In genomic region chr1:223711838-223712183, GRCh38 we compare ENCODE assay signal across 8 cellular contexts. TPM values are rescaled to one million over a fixed set of nuclear protein-coding genes. Genes with fewer than 3 reads are reported as not detected.
DNase-seq lines count a peak whose midpoint lies in the region; ATAC-seq, FAIRE-seq and TF ChIP-seq lines count a peak whose summit lies in the region.

No MANE protein-coding gene starts in this region.

- peak overlapping the region; percentile 59 for H3K4me3 Mint-ChIP-seq in HFFc6
- peak overlapping the region; percentile 52 for H3K4me3 Mint-ChIP-seq in activated T-helper 2 cell treated with anti-CD3 and anti-CD28 coated beads, Interferon-gamma antibody, Interleukin-2, Interleukin-4, amounts not matched to agents 10 μg/mL and 5 μg/mL and 100 μg/mL, durations not matched to agents 14 hours and 24 hours and 36 hours (ENCODE audit: low read depth)

- H3K27ac ChIP-seq in spleen = peak overlapping the region; percentile 79 to 97 (median 91)

- no peak for ATAC-seq in HG03175 (IDR thresholded peaks at IDR 0.05; ENCODE audit: unreplicated experiment)

- H3K27me3 ChIP-seq in spleen (replicated peaks in 1 of 7) = no peaks in the 10 kb centered on the region

- H3K36me3 ChIP-seq in spleen = no peaks in the 10 kb centered on the region

- peak overlapping the region; percentile 68 for H3K27ac Mint-ChIP-seq in HFFc6
- no peak overlapping the region for H3K27ac Mint-ChIP-seq in activated T-helper 2 cell treated with anti-CD3 and anti-CD28 coated beads, Interferon-gamma antibody, Interleukin-2, Interleukin-4, amounts not matched to agents 10 μg/mL and 5 μg/mL and 100 μg/mL, durations not matched to agents 14 hours and 24 hours and 36 hours

- intact Hi-C loops in activated T-helper 2 cell treated with anti-CD3 and anti-CD28 coated beads, Interferon-gamma antibody, Interleukin-2, Interleukin-4, amounts not matched to agents 10 μg/mL and 5 μg/mL and 100 μg/mL, durations not matched to agents 14 hours and 24 hours and 36 hours (cut with micrococcal nuclease) = loop anchor here (1.0 to 2.0 kb wide), 3 partner anchors 9 to 37 kb away; no protein-coding TSS in a partner anchor
- intact Hi-C loops in spleen (cut with DNase I; ENCODE audit: low total_unique reads) = loop anchor here (5.0 to 10.0 kb wide), 2 partner anchors 35 to 133 kb away; partner anchors contain the start of gene TP53BP2

- H3K4me1 ChIP-seq in spleen = peaks cover 41 to 79% (median 56%) of the 10 kb centered on the region in 6 donors

- H3K27me3 Mint-ChIP-seq in HFFc6 (ENCODE audit: insufficient read depth) = peaks cover 10% of the 10 kb centered on the region
- H3K27me3 Mint-ChIP-seq in activated T-helper 2 cell treated with anti-CD3 and anti-CD28 coated beads, Interferon-gamma antibody, Interleukin-2, Interleukin-4, amounts not matched to agents 10 μg/mL and 5 μg/mL and 100 μg/mL, durations not matched to agents 14 hours and 24 hours and 36 hours (ENCODE audit: low read depth) = no peaks in the 10 kb centered on the region

- no peak for FAIRE-seq in frontal cortex (lab: Jason Lieb, UNC)

- H3K9me3 Mint-ChIP-seq in HFFc6 = no peaks in the 10 kb centered on the region
- H3K9me3 Mint-ChIP-seq in activated T-helper 2 cell treated with anti-CD3 and anti-CD28 coated beads, Interferon-gamma antibody, Interleukin-2, Interleukin-4, amounts not matched to agents 10 μg/mL and 5 μg/mL and 100 μg/mL, durations not matched to agents 14 hours and 24 hours and 36 hours = no peaks in the 10 kb centered on the region

- no peaks in the 10 kb centered on the region for H3K9me3 ChIP-seq in spleen

- DNase-seq in HFFc6 (no peak), spleen (no peak), ureter (ENCODE audit: low spot score) (no peak), GF-D8 (lab: John Stamatoyannopoulos, UW) (no peak), frontal cortex (ENCODE audit: low spot score in 2 of 2) (no peak)
- DNase-seq in activated T-helper 2 cell treated with anti-CD3 and anti-CD28 coated beads, Interferon-gamma antibody, Interleukin-2, Interleukin-4, amounts not matched to agents 10 μg/mL and 5 μg/mL and 100 μg/mL, durations not matched to agents 14 hours and 24 hours and 36 hours (ENCODE audit: low spot score) = no peak

- WGBS in spleen, 5 donors = 61 to 75% (median 73%) methylated on average over 11 of the region's 11 CpGs

- no peak for TF ChIP-seq CTCF in HFFc6 (IDR thresholded peaks at IDR 0.05)
- TF ChIP-seq CTCF in spleen (IDR thresholded peaks at IDR 0.05 in 8 of 11, conservative IDR thresholded peaks at IDR 0.05 in 3 of 11) = no peak

- peaks cover 76% of the 10 kb centered on the region for H3K4me1 Mint-ChIP-seq in HFFc6 (ENCODE audit: low read depth)
- H3K4me1 Mint-ChIP-seq in activated T-helper 2 cell treated with anti-CD3 and anti-CD28 coated beads, Interferon-gamma antibody, Interleukin-2, Interleukin-4, amounts not matched to agents 10 μg/mL and 5 μg/mL and 100 μg/mL, durations not matched to agents 14 hours and 24 hours and 36 hours (ENCODE audit: low read depth) = peaks cover 55% of the 10 kb centered on the region

- no peak for TF ChIP-seq POLR2A in spleen (IDR thresholded peaks at IDR 0.05)

- peak overlapping the region; percentile 9 for H3K4me3 ChIP-seq in iPS-11a (ENCODE audit: low read depth, low read length)
- H3K4me3 ChIP-seq in spleen = peak overlapping the region in 7 of 8 donors; percentile 54 to 92 (median 71)

- peaks cover 33% of the 10 kb centered on the region for H3K36me3 Mint-ChIP-seq in HFFc6 (ENCODE audit: low read depth)
- peaks cover 8% of the 10 kb centered on the region for H3K36me3 Mint-ChIP-seq in activated T-helper 2 cell treated with anti-CD3 and anti-CD28 coated beads, Interferon-gamma antibody, Interleukin-2, Interleukin-4, amounts not matched to agents 10 μg/mL and 5 μg/mL and 100 μg/mL, durations not matched to agents 14 hours and 24 hours and 36 hours (ENCODE audit: low read depth)

RNA-seq across cellular contexts. Expression of gene CAPN2, which starts 0.5 kb away (rescaled TPM):
- 100 to 1,000 TPM; 380 to 424 (median 413) TPM for total RNA-seq in HFFc6 (2021; fragmentation: NEBNext Ultra II Directional; extraction: Animal tissue kit (Norgen Biotek cat#: 25700))
- 91.3 and 93.5 TPM in 2 replicates for total RNA-seq in activated T-helper 2 cell treated with anti-CD3 and anti-CD28 coated beads, Interferon-gamma antibody, Interleukin-2, Interleukin-4, amounts not matched to agents 10 μg/mL and 5 μg/mL and 100 μg/mL, durations not matched to agents 14 hours and 24 hours and 36 hours
- total RNA-seq in spleen (100 to 1,000 TPM in 1 of 7 donors, 10 to 100 TPM in 6; 48.8 to 106 (median 88.8) TPM), ureter (151 TPM), frontal cortex (36.7 TPM)
- 10 to 100 TPM; 20.5 to 50.7 (median 35.7) TPM for polyA plus RNA-seq in spleen

RNA-seq across cellular contexts. Expression of gene CAPN8, which starts 46.3 kb away (rescaled TPM):
- total RNA-seq in HFFc6 (2021; fragmentation: NEBNext Ultra II Directional; extraction: Animal tissue kit (Norgen Biotek cat#: 25700)) = not detected
- total RNA-seq in activated T-helper 2 cell treated with anti-CD3 and anti-CD28 coated beads, Interferon-gamma antibody, Interleukin-2, Interleukin-4, amounts not matched to agents 10 μg/mL and 5 μg/mL and 100 μg/mL, durations not matched to agents 14 hours and 24 hours and 36 hours = not detected in 2 replicates
- total RNA-seq in spleen (under 1 TPM in 1 of 7 donors, not detected in 6; 0.73 TPM), ureter (97.2 TPM), frontal cortex (not detected)
- under 1 TPM in 1 of 3 donors, not detected in 2; 0.08 TPM for polyA plus RNA-seq in spleen

Comparison
In these comparisons a context has a peak if more than half of its experiments do, and no peak if none do; other contexts are left out.
1. RNA of gene CAPN8, which starts 46.3 kb away (total RNA-seq): 97.2 TPM in ureter (single experiment); 0.73 TPM in spleen, not detected in HFFc6, not detected in activated T-helper 2 cell treated with anti-CD3 and anti-CD28 coated beads, Interferon-gamma antibody, Interleukin-2, Interleukin-4, amounts not matched to agents 10 μg/mL and 5 μg/mL and 100 μg/mL, durations not matched to agents 14 hours and 24 hours and 36 hours and not detected in frontal cortex (single experiment); every median in the first group is over 10 times any median in the second.